Comparison of ENCODE assay signal across 24 cellular contexts in the genomic region with DNA sequence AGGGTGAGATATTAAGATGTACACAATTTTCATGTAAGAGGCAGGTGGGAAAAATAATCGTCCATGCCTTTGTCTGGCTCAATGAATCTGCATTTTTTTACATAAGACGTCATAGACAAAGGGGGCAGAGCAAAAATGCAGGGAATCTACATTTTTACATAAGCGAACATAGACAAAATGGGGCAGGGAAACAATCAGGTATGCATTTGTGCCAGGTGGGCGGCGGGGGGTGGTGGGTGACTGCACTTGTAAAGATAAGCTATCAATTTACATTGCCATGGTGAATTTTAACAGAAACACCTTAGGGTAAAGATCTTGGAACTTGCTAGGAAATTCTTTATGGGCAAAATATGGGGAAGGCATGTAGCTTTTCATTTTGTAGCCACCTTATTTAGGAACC.
"Had no signal": no experiment of that assay in that cellular context is flagged by ENCODE, and none has a peak within 500 bp of the region (broad histone marks: within the 10 kb centered on the region; RNA-seq: fewer than 3 reads in every experiment).

No MANE protein-coding gene starts in this region.

- H3K36me3 ChIP-seq: colonic mucosa, esophagus squamous epithelium, gastrocnemius medialis, heart right ventricle, left lung had no signal

- H3K27ac Mint-ChIP-seq: dendritic cell treated with granulocyte-macrophage colony-stimulating factor and Interleukin-4, amounts not matched to agents 40 ng/mL and 50 ng/mL, for 4 days; effector memory CD8-positive, alpha-beta T cell; endodermal cell; memory B cell had no signal

- H3K4me1 Mint-ChIP-seq: memory B cell had no signal

- H3K4me3 ChIP-seq: colonic mucosa, esophagus squamous epithelium, gastrocnemius medialis, heart right ventricle, left lung, lung had no signal

- H3K4me3 Mint-ChIP-seq: dendritic cell treated with granulocyte-macrophage colony-stimulating factor and Interleukin-4, amounts not matched to agents 40 ng/mL and 50 ng/mL, for 4 days; effector memory CD8-positive, alpha-beta T cell; endodermal cell; memory B cell had no signal

- ATAC-seq: effector memory CD8-positive, alpha-beta T cell; esophagus mucosa; gastrocnemius medialis; heart right ventricle; left cardiac atrium; left lung; left ventricle myocardium superior had no signal

- H3K4me1 ChIP-seq: colonic mucosa, gastrocnemius medialis, left lung had no signal

- H3K27ac ChIP-seq: colonic mucosa, epithelial cell of prostate, esophagus squamous epithelium, gastrocnemius medialis, heart right ventricle, left lung had no signal

- H3K27me3 ChIP-seq: colonic mucosa, esophagus squamous epithelium, gastrocnemius medialis, heart right ventricle, left lung had no signal

- H3K36me3 Mint-ChIP-seq: memory B cell had no signal

- H3K9me3 ChIP-seq: colonic mucosa, esophagus squamous epithelium, gastrocnemius medialis, heart right ventricle, left lung had no signal

- DNase-seq: cerebellar nuclear complex; colonic mucosa; cortex of kidney; effector CD8-positive, alpha-beta T cell; effector memory CD8-positive, alpha-beta T cell; endodermal cell; erythroblast; esophagus squamous epithelium; foreskin fibroblast; foreskin melanocyte; gastrocnemius medialis; glutamatergic neuron; heart right ventricle; hippocampal formation; left cardiac atrium; left lung; left ventricle myocardium superior; mammary epithelial cell; midbrain had no signal

- H3K9me3 Mint-ChIP-seq: dendritic cell treated with granulocyte-macrophage colony-stimulating factor and Interleukin-4, amounts not matched to agents 40 ng/mL and 50 ng/mL, for 4 days; effector memory CD8-positive, alpha-beta T cell; endodermal cell; memory B cell had no signal
